In genomic region chr6:170410241-170410640, GRCh38 we compare ENCODE assay signal across 8 cellular contexts.
"Had no signal": no experiment of that assay in that cellular context is flagged by ENCODE, and none has a peak within 500 bp of the region (broad histone marks: within the 10 kb centered on the region; RNA-seq: fewer than 3 reads in every experiment).

No MANE protein-coding gene starts in this region.

- H2AFZ ChIP-seq: GM23338 had no signal

- H3K27ac Mint-ChIP-seq: GM23338, H9, IgD-negative memory B cell had no signal

- ATAC-seq: GM23338 had no signal

- DNase-seq: H9, HCEC 1CT, KG1 had no signal

- H3K4me1 Mint-ChIP-seq: H9, IgD-negative memory B cell had no signal

- H3K9me3 Mint-ChIP-seq: GM23338 had no signal

- H3K27ac ChIP-seq: HL-60 had no signal

- FAIRE-seq: H1, H54 had no signal

- H3K4me2 ChIP-seq: GM23338 had no signal

- H3K4me3 ChIP-seq: GM23338 had no signal

- H3K27me3 Mint-ChIP-seq: IgD-negative memory B cell had no signal

- H3K4me3 Mint-ChIP-seq: GM23338, H9, IgD-negative memory B cell had no signal
